In the genomic region with DNA sequence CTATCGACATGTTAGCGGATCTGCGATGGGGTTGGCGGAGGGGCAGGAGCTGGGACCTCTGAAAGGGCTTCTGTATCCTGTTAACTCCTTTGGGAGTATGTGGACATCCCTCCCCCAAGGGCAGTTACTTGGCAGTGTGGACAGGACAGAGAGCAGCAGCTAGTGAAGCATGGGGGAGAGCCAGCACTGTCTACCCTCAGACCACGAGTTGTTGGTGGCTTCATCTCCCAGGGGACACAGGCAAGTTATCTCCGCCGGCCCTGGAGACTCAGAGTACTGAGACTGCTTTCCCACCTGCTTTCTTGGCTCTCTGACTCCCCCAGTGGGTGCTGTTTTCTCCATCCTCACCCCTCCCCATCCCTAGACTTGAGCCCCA, we compare ENCODE assay signal across 16 cellular contexts. TPM values are rescaled to one million over a fixed set of nuclear protein-coding genes. Genes with fewer than 3 reads are reported as not detected.
DNase-seq lines count a peak whose midpoint lies in the region; ATAC-seq and TF ChIP-seq lines count a peak whose summit lies in the region.
"Had no signal": no experiment of that assay in that cellular context is flagged by ENCODE, and none has a peak within 500 bp of the region (broad histone marks: within the 10 kb centered on the region; RNA-seq: fewer than 3 reads in every experiment).

No MANE protein-coding gene starts in this region.

- H3K36me3 ChIP-seq in BLaER1 treated with 17β-estradiol and CSF1 and Interleukin-3, amounts not matched to agents 10 nM and 100 nM = peaks cover 0 to 14% (median 2%) of the 10 kb centered on the region in 11 experiments; a peak in 9 of 22 replicates
- H3K36me3 ChIP-seq: gastroesophageal sphincter had no signal

- no peak overlapping the region for H3K27ac ChIP-seq in BLaER1 treated with 17β-estradiol and CSF1 and Interleukin-3, amounts not matched to agents 10 nM and 100 nM
- H3K27ac ChIP-seq: C4-2B, gastroesophageal sphincter, psoas muscle had no signal

- peak overlapping the region; percentile 14 to 80 (median 73); a peak in 20 of 22 replicates for H3K4me2 ChIP-seq in BLaER1 treated with 17β-estradiol and CSF1 and Interleukin-3, amounts not matched to agents 10 nM and 100 nM
- H3K4me2 ChIP-seq: SK-N-SH had no signal

- ATAC-seq in WTC11 (no peak), memory B cell (ENCODE audit: low read depth) (peak; percentile 53), GM19452 (IDR thresholded peaks at IDR 0.05; ENCODE audit: unreplicated experiment) (no peak), HG02763 (IDR thresholded peaks at IDR 0.05; ENCODE audit: unreplicated experiment) (no peak)

- H3K4me3 Mint-ChIP-seq in WTC11 = no peak overlapping the region
- H3K4me3 Mint-ChIP-seq in memory B cell = no peak overlapping the region
- H3K4me3 Mint-ChIP-seq: activated naive CD4-positive, alpha-beta T cell treated with anti-CD3 and anti-CD28 coated beads, Interleukin-2, amount 50 U/mL, for 24 hours; type B pancreatic cell had no signal

- CTCF ChIA-PET in WTC11 (lab: Charles Lee) = interaction anchor here (0.6 to 7.1 kb wide), 57 partner anchors 9 to 699 kb away, joined by 3 to 177 read pairs (median 6); partner anchors contain the start of genes ACBD4, C1QL1, EFTUD2 and KIF18B

- no peak overlapping the region for H3K27ac Mint-ChIP-seq in WTC11
- H3K27ac Mint-ChIP-seq in memory B cell = no peak overlapping the region
- H3K27ac Mint-ChIP-seq: activated naive CD4-positive, alpha-beta T cell treated with anti-CD3 and anti-CD28 coated beads, Interleukin-2, amount 50 U/mL, for 24 hours; type B pancreatic cell had no signal

- no peak overlapping the region for H3K4me3 ChIP-seq in BLaER1 treated with 17β-estradiol and CSF1 and Interleukin-3, amounts not matched to agents 10 nM and 100 nM
- H3K4me3 ChIP-seq: gastroesophageal sphincter, psoas muscle had no signal

- H3K36me3 Mint-ChIP-seq in WTC11 (peaks cover 1% of the 10 kb centered on the region), memory B cell (no peaks in the 10 kb centered on the region)
- H3K36me3 Mint-ChIP-seq: activated naive CD4-positive, alpha-beta T cell treated with anti-CD3 and anti-CD28 coated beads, Interleukin-2, amount 50 U/mL, for 24 hours; type B pancreatic cell had no signal

- peaks cover 0 to 19% (median 0%) of the 10 kb centered on the region in 11 experiments; a peak in 4 of 22 replicates for H4K20me1 ChIP-seq in BLaER1 treated with 17β-estradiol and CSF1 and Interleukin-3, amounts not matched to agents 10 nM and 100 nM

- TF ChIP-seq CTCF in WTC11 (IDR thresholded peaks at IDR 0.05) = no peak

- no peaks in the 10 kb centered on the region for H3K9me3 ChIP-seq in BLaER1 treated with 17β-estradiol and CSF1 and Interleukin-3, amounts not matched to agents 10 nM and 100 nM (replicated peaks in 1 of 11)
- H3K9me3 ChIP-seq: gastroesophageal sphincter, psoas muscle, SK-N-SH had no signal

- H3K9me3 Mint-ChIP-seq in WTC11 = no peaks in the 10 kb centered on the region
- no peaks in the 10 kb centered on the region for H3K9me3 Mint-ChIP-seq in memory B cell
- H3K9me3 Mint-ChIP-seq: activated naive CD4-positive, alpha-beta T cell treated with anti-CD3 and anti-CD28 coated beads, Interleukin-2, amount 50 U/mL, for 24 hours; type B pancreatic cell had no signal

- POLR2A ChIA-PET in WTC11 (lab: Charles Lee) = interaction anchor here (0.6 to 1.0 kb wide), 5 partner anchors 10 to 98 kb away, joined by 3 to 4 read pairs (median 3); partner anchors contain the start of gene HIGD1B

- H3K4me1 Mint-ChIP-seq in WTC11 (peaks cover 20% of the 10 kb centered on the region), memory B cell (peaks cover 15% of the 10 kb centered on the region)
- H3K4me1 Mint-ChIP-seq: activated naive CD4-positive, alpha-beta T cell treated with anti-CD3 and anti-CD28 coated beads, Interleukin-2, amount 50 U/mL, for 24 hours had no signal

- H3K4me1 ChIP-seq in BLaER1 treated with 17β-estradiol and CSF1 and Interleukin-3, amounts not matched to agents 10 nM and 100 nM = peaks cover 15 to 41% (median 32%) of the 10 kb centered on the region in 10 experiments
- H3K4me1 ChIP-seq: psoas muscle had no signal

- H3K27me3 Mint-ChIP-seq in WTC11 (ENCODE audit: low read depth) (no peaks in the 10 kb centered on the region), memory B cell (peaks cover 10% of the 10 kb centered on the region)

- H3K9ac ChIP-seq in BLaER1 treated with 17β-estradiol and CSF1 and Interleukin-3, amounts not matched to agents 10 nM and 100 nM = peak overlapping the region in 4 of 11 experiments; percentile 10 to 38 (median 30); a peak in 3 of 22 replicates
- H3K9ac ChIP-seq: SK-N-SH had no signal

- peaks cover 0 to 12% (median 0%) of the 10 kb centered on the region in 11 experiments; a peak in 4 of 22 replicates for H3K27me3 ChIP-seq in BLaER1 treated with 17β-estradiol and CSF1 and Interleukin-3, amounts not matched to agents 10 nM and 100 nM
- H3K27me3 ChIP-seq: gastroesophageal sphincter had no signal

- DNase-seq in GM19238 (ENCODE audit: insufficient read length, low spot score) = peak; percentile 56
- DNase-seq in WTC11 (ENCODE audit: low spot score) = peak; percentile 9
- DNase-seq in memory B cell (ENCODE audit: low spot score in 2 of 2) = no peak
- no peak for DNase-seq in T1000 (lab: John Stamatoyannopoulos, UW)
- no peak for DNase-seq in NOMO-1 (lab: John Stamatoyannopoulos, UW; ENCODE audit: unreplicated experiment in 2 of 2)
- DNase-seq: NCI-H2107 had no signal

TF ChIP-seq in WTC11, 78 proteins besides CTCF, POLR2A, EP300 and RAD21:
- no peak for TF ChIP-seq ZBTB43 (CRISPR knock-in tag; IDR thresholded peaks at IDR 0.05)
- 0 out of 2 replicates have a peak, but pooled peaks have one; percentile 0 for TF ChIP-seq GTF2I (CRISPR knock-in tag; conservative IDR thresholded peaks at IDR 0.05)
- TF ChIP-seq SOX15 (CRISPR knock-in tag; IDR thresholded peaks at IDR 0.05) = no peak
- no peak for TF ChIP-seq ZNF121 (CRISPR knock-in tag; IDR thresholded peaks at IDR 0.05)
- TF ChIP-seq, protein P1, sequence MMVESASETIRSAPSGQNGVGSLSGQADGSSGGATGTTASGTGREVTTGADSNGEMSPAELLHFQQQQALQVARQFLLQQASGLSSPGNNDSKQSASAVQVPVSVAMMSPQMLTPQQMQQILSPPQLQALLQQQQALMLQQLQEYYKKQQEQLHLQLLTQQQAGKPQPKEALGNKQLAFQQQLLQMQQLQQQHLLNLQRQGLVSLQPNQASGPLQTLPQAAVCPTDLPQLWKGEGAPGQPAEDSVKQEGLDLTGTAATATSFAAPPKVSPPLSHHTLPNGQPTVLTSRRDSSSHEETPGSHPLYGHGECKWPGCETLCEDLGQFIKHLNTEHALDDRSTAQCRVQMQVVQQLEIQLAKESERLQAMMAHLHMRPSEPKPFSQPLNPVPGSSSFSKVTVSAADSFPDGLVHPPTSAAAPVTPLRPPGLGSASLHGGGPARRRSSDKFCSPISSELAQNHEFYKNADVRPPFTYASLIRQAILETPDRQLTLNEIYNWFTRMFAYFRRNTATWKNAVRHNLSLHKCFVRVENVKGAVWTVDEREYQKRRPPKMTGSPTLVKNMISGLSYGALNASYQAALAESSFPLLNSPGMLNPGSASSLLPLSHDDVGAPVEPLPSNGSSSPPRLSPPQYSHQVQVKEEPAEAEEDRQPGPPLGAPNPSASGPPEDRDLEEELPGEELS (CRISPR knock-in tag; IDR thresholded peaks at IDR 0.05) = no peak
- TF ChIP-seq EMX1 (CRISPR knock-in tag; IDR thresholded peaks at IDR 0.05) = no peak
- TF ChIP-seq, protein P2, sequence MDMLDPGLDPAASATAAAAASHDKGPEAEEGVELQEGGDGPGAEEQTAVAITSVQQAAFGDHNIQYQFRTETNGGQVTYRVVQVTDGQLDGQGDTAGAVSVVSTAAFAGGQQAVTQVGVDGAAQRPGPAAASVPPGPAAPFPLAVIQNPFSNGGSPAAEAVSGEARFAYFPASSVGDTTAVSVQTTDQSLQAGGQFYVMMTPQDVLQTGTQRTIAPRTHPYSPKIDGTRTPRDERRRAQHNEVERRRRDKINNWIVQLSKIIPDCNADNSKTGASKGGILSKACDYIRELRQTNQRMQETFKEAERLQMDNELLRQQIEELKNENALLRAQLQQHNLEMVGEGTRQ (CRISPR knock-in tag; IDR thresholded peaks at IDR 0.05) = no peak

RNA-seq across cellular contexts. Expression of gene GFAP, which starts 5.3 kb away (rescaled TPM):
- 1.5 to 2.2 TPM (median 1.6 TPM) in 3 replicates for total RNA-seq in WTC11 (2021)
- total RNA-seq: activated CD8-positive, alpha-beta memory T cell treated with anti-CD3 and anti-CD28 coated beads for 36 hours had no signal

RNA-seq across cellular contexts. Expression of gene EFTUD2, which starts 21.3 kb away (rescaled TPM):
- total RNA-seq in WTC11 (2021) = 128 to 162 TPM (median 148 TPM) in 3 replicates

RNA-seq across cellular contexts. Expression of gene KIF18B, which starts 27.0 kb away (rescaled TPM):
- 62.2 to 82.2 TPM (median 66.3 TPM) in 3 replicates for total RNA-seq in WTC11 (2021)

RNA-seq across cellular contexts. Expression of gene C1QL1, which starts 47.5 kb away (rescaled TPM):
- 13.4 to 16.8 TPM (median 15.6 TPM) in 3 replicates for total RNA-seq in WTC11 (2021)
- total RNA-seq: psoas muscle had no signal

Comparison
In these comparisons a context has a peak if more than half of its experiments do, and no peak if none do; other contexts are left out.
1. DNase-seq: peak in GM19238 (single experiment) and WTC11 (single experiment); none in memory B cell (0 of 2), T1000 (single experiment) and NOMO-1 (0 of 2).